In genomic region chr7:1852781-1853618, GRCh38 we compare ENCODE assay signal across 14 cellular contexts.
DNase-seq lines count a peak whose midpoint lies in the region; ATAC-seq and TF ChIP-seq lines count a peak whose summit lies in the region.
"Had no signal": no experiment of that assay in that cellular context is flagged by ENCODE, and none has a peak within 500 bp of the region (broad histone marks: within the 10 kb centered on the region; RNA-seq: fewer than 3 reads in every experiment).

No MANE protein-coding gene starts in this region.

- H3K4me1 Mint-ChIP-seq in HFFc6 (ENCODE audit: low read depth) = no peaks in the 10 kb centered on the region

- H3K9me3 ChIP-seq in WERI-Rb-1 (ENCODE audit: severe bottlenecking) = no peaks in the 10 kb centered on the region
- no peaks in the 10 kb centered on the region for H3K9me3 ChIP-seq in sigmoid colon
- H3K9me3 ChIP-seq: esophagus squamous epithelium, pancreas, testis had no signal

- peak; percentile 15 for DNase-seq in LHCN-M2 (ENCODE audit: low read depth)
- peak; percentile 6 for DNase-seq in WERI-Rb-1
- peak; percentile 24 for DNase-seq in left kidney (ENCODE audit: low read depth, low spot score)
- peak; percentile 51 for DNase-seq in sigmoid colon
- DNase-seq in NCI-H82 treated with DMSO at 0.1 percent for 48 hours (lab: John Stamatoyannopoulos, UW; ENCODE audit: unreplicated experiment) = no peak
- DNase-seq in left lobe of liver (ENCODE audit: low spot score) = no peak
- DNase-seq in HFFc6 = no peak
- DNase-seq: DMS53, esophagus squamous epithelium, NCI-H187, testis had no signal

- no peak for ATAC-seq in left lobe of liver

- no peaks in the 10 kb centered on the region for H3K36me3 Mint-ChIP-seq in HFFc6 (ENCODE audit: low read depth)

- no peaks in the 10 kb centered on the region for H3K4me1 ChIP-seq in sigmoid colon
- H3K4me1 ChIP-seq: esophagus squamous epithelium, pancreas, testis had no signal

- H3K4me3 Mint-ChIP-seq in HFFc6 = no peak overlapping the region

- intact Hi-C loops in sigmoid colon (cut with DNase I) = no loop called here

- H3K27me3 Mint-ChIP-seq in HFFc6 (ENCODE audit: insufficient read depth) = no peaks in the 10 kb centered on the region; the same call in 1 of the 2 replicates

- H3K4me3 ChIP-seq in WERI-Rb-1 (ENCODE audit: low read depth, low read length) (no peak overlapping the region), sigmoid colon (no peak overlapping the region)
- H3K4me3 ChIP-seq: esophagus squamous epithelium, pancreas, testis had no signal

- TF ChIP-seq CTCF in WERI-Rb-1 (IDR thresholded peaks at IDR 0.05; ENCODE audit: low read depth, low read length) (no peak), sigmoid colon (IDR thresholded peaks at IDR 0.05) (no peak), HFFc6 (IDR thresholded peaks at IDR 0.05) (no peak)

- no peaks in the 10 kb centered on the region for H3K27me3 ChIP-seq in WERI-Rb-1 (ENCODE audit: insufficient read depth, low read depth, severe bottlenecking)
- no peaks in the 10 kb centered on the region for H3K27me3 ChIP-seq in sigmoid colon
- H3K27me3 ChIP-seq: esophagus squamous epithelium, pancreas, testis had no signal

- 93 to 94% methylated on average over 35 of the region's 35 CpGs for WGBS in sigmoid colon, 2 donors

- TF ChIP-seq POLR2A in sigmoid colon (IDR thresholded peaks at IDR 0.05) = no peak

- H3K27ac Mint-ChIP-seq in HFFc6 = no peak overlapping the region
- H3K27ac Mint-ChIP-seq: activated T-helper 2 cell treated with anti-CD3 and anti-CD28 coated beads, Interferon-gamma antibody, Interleukin-2, Interleukin-4, amounts not matched to agents 10 μg/mL and 5 μg/mL and 100 μg/mL, durations not matched to agents 14 hours and 24 hours and 36 hours had no signal

- no peak for TF ChIP-seq EP300 in sigmoid colon (IDR thresholded peaks at IDR 0.05)

- H3K9me3 Mint-ChIP-seq in HFFc6 = no peaks in the 10 kb centered on the region
- H3K9me3 Mint-ChIP-seq: activated T-helper 2 cell treated with anti-CD3 and anti-CD28 coated beads, Interferon-gamma antibody, Interleukin-2, Interleukin-4, amounts not matched to agents 10 μg/mL and 5 μg/mL and 100 μg/mL, durations not matched to agents 14 hours and 24 hours and 36 hours had no signal

- no peak overlapping the region; the same call in 1 of the 2 replicates for H3K27ac ChIP-seq in WERI-Rb-1
- H3K27ac ChIP-seq in sigmoid colon = no peak overlapping the region
- H3K27ac ChIP-seq: C4-2B, esophagus squamous epithelium, pancreas, testis had no signal

- H3K36me3 ChIP-seq in WERI-Rb-1 (no peaks in the 10 kb centered on the region), sigmoid colon (no peaks in the 10 kb centered on the region)
- H3K36me3 ChIP-seq: esophagus squamous epithelium, pancreas had no signal

Comparison
In these comparisons a context has a peak if more than half of its experiments do, and no peak if none do; other contexts are left out.
1. DNase-seq: peak in LHCN-M2 (single experiment), WERI-Rb-1 (single experiment), left kidney (single experiment) and sigmoid colon (single experiment); none in NCI-H82 treated with DMSO at 0.1 percent for 48 hours (single experiment), left lobe of liver (single experiment) and HFFc6 (single experiment).